Comparison of ENCODE assay signal across 8 cellular contexts in the genomic region with DNA sequence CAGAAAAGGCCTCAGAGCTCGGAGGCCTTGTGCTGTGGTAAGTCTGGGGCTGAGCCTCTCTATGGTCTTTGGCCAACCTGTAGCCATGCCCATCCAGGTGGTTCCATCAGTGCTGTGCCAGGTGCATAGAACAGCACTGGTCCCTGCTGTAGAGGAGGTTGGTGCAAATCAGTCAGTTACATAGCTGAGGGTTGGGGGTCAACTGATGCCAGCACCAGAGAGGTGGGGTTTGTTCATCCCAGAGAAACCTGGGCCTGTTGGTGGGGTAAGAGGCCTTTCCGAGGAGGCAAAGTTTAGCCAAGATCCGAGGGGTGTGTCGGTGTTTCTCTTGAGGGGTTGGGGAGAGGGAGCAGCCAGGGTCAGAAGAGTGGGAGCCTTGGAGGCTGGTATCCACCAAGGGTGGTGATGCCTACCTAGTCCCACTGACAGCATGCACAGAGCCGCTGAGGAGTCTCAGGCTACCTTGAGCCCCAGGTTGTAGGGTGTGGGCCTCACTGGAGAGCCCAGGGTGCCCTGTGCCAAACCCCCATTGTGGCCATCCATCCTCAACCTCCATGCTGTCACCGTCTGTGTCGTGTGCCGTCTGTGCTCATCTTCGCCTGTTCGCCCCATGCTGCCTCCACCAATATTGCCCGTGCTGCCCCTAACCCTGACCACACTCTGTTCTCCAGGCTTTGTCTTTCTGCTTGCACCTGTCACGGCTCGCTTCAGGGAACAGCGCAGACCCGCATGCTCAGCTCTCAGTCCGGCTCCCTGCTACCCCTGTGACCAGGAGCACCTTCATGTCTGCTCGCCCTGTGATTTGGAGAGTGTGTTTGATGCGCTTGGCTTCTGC.
"Had no signal": no experiment of that assay in that cellular context is flagged by ENCODE, and none has a peak within 500 bp of the region (broad histone marks: within the 10 kb centered on the region; RNA-seq: fewer than 3 reads in every experiment).

No MANE protein-coding gene starts in this region.

- H3K9me3 ChIP-seq: upper lobe of left lung had no signal

- H3K27me3 ChIP-seq: upper lobe of left lung had no signal

- DNase-seq: activated CD4-positive, alpha-beta memory T cell treated with anti-CD3 and anti-CD28 coated beads for 36 hours; activated T-cell treated with anti-CD3 and anti-CD28 coated beads, Interleukin-2, amount 50 U/mL, for 48 hours; central memory CD4-positive, alpha-beta T cell; mammary epithelial cell; stimulated activated naive CD4-positive, alpha-beta T cell; T1000; upper lobe of left lung had no signal

- H3K27ac ChIP-seq: upper lobe of left lung had no signal

- H3K4me3 ChIP-seq: smooth muscle cell, upper lobe of left lung had no signal

- H3K4me2 ChIP-seq: smooth muscle cell had no signal
